27 cellular contexts compared by ENCODE assay signal in genomic region chr16:12295395-12295794, GRCh38.
DNase-seq lines count a peak whose midpoint lies in the region; ATAC-seq and TF ChIP-seq lines count a peak whose summit lies in the region.
"Had no signal": no experiment of that assay in that cellular context is flagged by ENCODE, and none has a peak within 500 bp of the region (broad histone marks: within the 10 kb centered on the region; RNA-seq: fewer than 3 reads in every experiment).

No MANE protein-coding gene starts in this region.

- H3K36me3 Mint-ChIP-seq in activated T-helper 17 cell treated with anti-CD3 and anti-CD28 coated beads, Interleukin-2, amount 50 U/mL, for 72 hours (ENCODE audit: low read depth) = peaks cover 2% of the 10 kb centered on the region
- H3K36me3 Mint-ChIP-seq: natural killer cell treated with Interleukin-12 subunit alpha and Interleukin-12 subunit beta and Interleukin-15 and Interleukin-18, amount 100 ng/mL, for 72 hours; WTC11 had no signal

- H3K79me2 ChIP-seq in Karpas-422 (ENCODE audit: low read length) = no peaks in the 10 kb centered on the region

- H3K4me3 ChIP-seq in fibroblast of the aortic adventitia (ENCODE audit: low read depth, low read length) (no peak overlapping the region), thyroid gland (replicated peaks in 1 of 3) (no peak overlapping the region), Karpas-422 (ENCODE audit: low read length) (no peak overlapping the region)
- H3K4me3 ChIP-seq: ascending aorta, dorsolateral prefrontal cortex, left lung, MG63, smooth muscle cell had no signal

- H3K36me3 ChIP-seq in thyroid gland = no peaks in the 10 kb centered on the region
- H3K36me3 ChIP-seq in Karpas-422 (ENCODE audit: insufficient read depth, low read length) = no peaks in the 10 kb centered on the region
- H3K36me3 ChIP-seq: ascending aorta, left lung, MG63 had no signal

- no peaks in the 10 kb centered on the region for H3K4me1 Mint-ChIP-seq in activated T-helper 17 cell treated with anti-CD3 and anti-CD28 coated beads, Interleukin-2, amount 50 U/mL, for 72 hours
- H3K4me1 Mint-ChIP-seq: WTC11 had no signal

- H2AFZ ChIP-seq in Karpas-422 (ENCODE audit: low read length) = no peak overlapping the region

- no peaks in the 10 kb centered on the region for H3K27me3 ChIP-seq in thyroid gland
- no peaks in the 10 kb centered on the region for H3K27me3 ChIP-seq in Karpas-422 (ENCODE audit: low read length)
- H3K27me3 ChIP-seq: ascending aorta, dorsolateral prefrontal cortex, left lung, MG63 had no signal

- H3K9me3 Mint-ChIP-seq in activated T-helper 17 cell treated with anti-CD3 and anti-CD28 coated beads, Interleukin-2, amount 50 U/mL, for 72 hours = peaks cover 5% of the 10 kb centered on the region
- H3K9me3 Mint-ChIP-seq: H9 had no signal

- H3K9ac ChIP-seq in Karpas-422 (ENCODE audit: low read length) = no peak overlapping the region

- TF ChIP-seq POLR2A in thyroid gland (IDR thresholded peaks at IDR 0.05) = no peak

- H3K4me1 ChIP-seq in thyroid gland (peaks cover 0 to 7% of the 10 kb centered on the region in 2 donors), Karpas-422 (ENCODE audit: low read length) (no peaks in the 10 kb centered on the region)
- H3K4me1 ChIP-seq: ascending aorta, left lung had no signal

- no peak for TF ChIP-seq CTCF in fibroblast of the aortic adventitia (IDR thresholded peaks at IDR 0.05; ENCODE audit: insufficient read depth, low read length)
- TF ChIP-seq CTCF in thyroid gland (IDR thresholded peaks at IDR 0.05) = no peak

- no peak overlapping the region for H3K4me2 ChIP-seq in Karpas-422 (ENCODE audit: low read depth, low read length, poor library complexity, severe bottlenecking)
- H3K4me2 ChIP-seq: smooth muscle cell had no signal

- H3K4me3 Mint-ChIP-seq in activated T-helper 17 cell treated with anti-CD3 and anti-CD28 coated beads, Interleukin-2, amount 50 U/mL, for 72 hours = no peak overlapping the region
- H3K4me3 Mint-ChIP-seq: activated naive CD8-positive, alpha-beta T cell; H9; natural killer cell treated with Interleukin-12 subunit alpha and Interleukin-12 subunit beta and Interleukin-15 and Interleukin-18, amount 100 ng/mL, for 72 hours; stimulated activated memory B cell treated with anti-CD40 and anti-IgM and Interleukin-4, amounts not matched to agents 10 μg/mL and 1 μg/mL and 100 μg/mL, for 72 hours; WTC11 had no signal

- 46 to 50% methylated on average over 5 of the region's 5 CpGs for WGBS in thyroid gland, 2 donors

- H3K27ac ChIP-seq in thyroid gland (no peak overlapping the region), Karpas-422 (ENCODE audit: low read length) (no peak overlapping the region)
- H3K27ac ChIP-seq: dorsolateral prefrontal cortex, left lung had no signal

- H3K9me2 ChIP-seq in Karpas-422 (replicated peaks; ENCODE audit: insufficient read depth, low read length) = no peaks in the 10 kb centered on the region

- DNase-seq in fibroblast of the aortic adventitia (ENCODE audit: low read depth) = peak; percentile 14
- peak; percentile 33 to 51 for DNase-seq in thyroid gland
- DNase-seq in Karpas-422 = no peak
- DNase-seq: activated CD8-positive, alpha-beta memory T cell treated with anti-CD3 and anti-CD28 coated beads, Interleukin-2, amount 50 U/mL, for 4 hours; DMS79 treated with DMSO at 0.1 percent for 48 hours; dorsolateral prefrontal cortex; foreskin melanocyte; H9; left lung; MG63; NCI-H1417 treated with DMSO at 0.1 percent for 48 hours; NCI-H446; NCI-H82; OCI-M1; retina; SW 1271; T1000 had no signal

- intact Hi-C loops in thyroid gland (cut with DNase I) = no loop called here

- H3K27me3 Mint-ChIP-seq in activated T-helper 17 cell treated with anti-CD3 and anti-CD28 coated beads, Interleukin-2, amount 50 U/mL, for 72 hours = no peaks in the 10 kb centered on the region
- H3K27me3 Mint-ChIP-seq: activated naive CD8-positive, alpha-beta T cell; natural killer cell treated with Interleukin-12 subunit alpha and Interleukin-12 subunit beta and Interleukin-15 and Interleukin-18, amount 100 ng/mL, for 72 hours; stimulated activated memory B cell treated with anti-CD40 and anti-IgM and Interleukin-4, amounts not matched to agents 10 μg/mL and 1 μg/mL and 100 μg/mL, for 72 hours had no signal

- no peaks in the 10 kb centered on the region for H3K9me3 ChIP-seq in thyroid gland
- no peaks in the 10 kb centered on the region for H3K9me3 ChIP-seq in Karpas-422 (ENCODE audit: low read length)
- H3K9me3 ChIP-seq: ascending aorta had no signal

- peak; percentile 53 for ATAC-seq in GM18858 (IDR thresholded peaks at IDR 0.05; ENCODE audit: unreplicated experiment)
- ATAC-seq in activated T-helper 17 cell treated with anti-CD3 and anti-CD28 coated beads, Interleukin-2, amount 50 U/mL, for 72 hours (replicated peaks) = peak; percentile 34
- no peak for ATAC-seq in HG03280 (IDR thresholded peaks at IDR 0.05; ENCODE audit: unreplicated experiment)
- ATAC-seq in GM21447 (IDR thresholded peaks at IDR 0.05; ENCODE audit: unreplicated experiment) = no peak
- ATAC-seq: left lung; natural killer cell treated with Interleukin-12 subunit alpha and Interleukin-12 subunit beta and Interleukin-15 and Interleukin-18, amount 100 ng/mL, for 72 hours; stimulated activated memory B cell treated with anti-CD40 and anti-IgM and Interleukin-4, amounts not matched to agents 10 μg/mL and 1 μg/mL and 100 μg/mL, for 72 hours; WTC11 had no signal

- H3K27ac Mint-ChIP-seq in activated T-helper 17 cell treated with anti-CD3 and anti-CD28 coated beads, Interleukin-2, amount 50 U/mL, for 72 hours = no peak overlapping the region
- H3K27ac Mint-ChIP-seq: activated naive CD8-positive, alpha-beta T cell; natural killer cell treated with Interleukin-12 subunit alpha and Interleukin-12 subunit beta and Interleukin-15 and Interleukin-18, amount 100 ng/mL, for 72 hours; stimulated activated memory B cell treated with anti-CD40 and anti-IgM and Interleukin-4, amounts not matched to agents 10 μg/mL and 1 μg/mL and 100 μg/mL, for 72 hours; WTC11 had no signal

- H4K20me1 ChIP-seq in Karpas-422 (ENCODE audit: insufficient read depth, low read depth, low read length) = no peaks in the 10 kb centered on the region

Comparison
In these comparisons a context has a peak if more than half of its experiments do, and no peak if none do; other contexts are left out.
1. ATAC-seq: peak in GM18858 (single experiment) and activated T-helper 17 cell treated with anti-CD3 and anti-CD28 coated beads, Interleukin-2, amount 50 U/mL, for 72 hours (single experiment); none in HG03280 (single experiment) and GM21447 (single experiment).